Comparison of ENCODE assay signal across 28 cellular contexts in the genomic region with DNA sequence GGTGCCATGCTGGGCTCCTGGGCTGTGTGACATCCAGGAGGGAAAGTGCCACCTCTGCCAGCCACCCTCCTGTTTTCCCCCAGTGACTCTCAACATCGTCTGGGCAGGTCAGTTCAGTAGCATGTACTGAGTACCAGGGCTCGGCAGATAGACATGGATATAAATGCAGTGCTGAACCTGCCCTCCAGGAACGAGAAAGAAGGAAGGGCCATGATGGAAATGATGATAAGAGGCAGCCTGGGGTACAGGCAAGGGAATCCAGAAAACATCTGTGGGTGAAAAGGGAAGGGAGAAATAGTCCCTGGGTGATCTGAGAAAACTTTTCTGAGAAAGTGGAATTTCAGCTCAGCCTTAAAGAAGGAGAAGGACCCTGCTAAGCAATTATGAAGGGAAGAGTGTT. TPM values are rescaled to one million over a fixed set of nuclear protein-coding genes. Genes with fewer than 3 reads are reported as not detected.
"Had no signal": no experiment of that assay in that cellular context is flagged by ENCODE, and none has a peak within 500 bp of the region (broad histone marks: within the 10 kb centered on the region; RNA-seq: fewer than 3 reads in every experiment).

No MANE protein-coding gene starts in this region.

- H3K9me3 ChIP-seq: breast epithelium, colonic mucosa, left lung, lower lobe of right lung, mucosa of descending colon, right atrium auricular region, spleen, uterus had no signal

- H3K27me3 ChIP-seq: breast epithelium, colonic mucosa, left lung, right atrium auricular region, uterus had no signal

- H3K36me3 ChIP-seq: breast epithelium, colonic mucosa, left lung, lower lobe of right lung, right atrium auricular region, spleen, uterus had no signal

- H3K9me3 Mint-ChIP-seq: activated CD4-positive, alpha-beta memory T cell treated with anti-CD3 and anti-CD28 coated beads, Interleukin-2, amount 10 ng/mL, durations not matched to agents 7 days and 5 days; activated CD4-positive, alpha-beta T cell treated with anti-CD3 and anti-CD28 coated beads, Interleukin-2, amount 10 ng/mL, durations not matched to agents 7 days and 5 days; activated naive CD4-positive, alpha-beta T cell treated with anti-CD3 and anti-CD28 coated beads, Interleukin-2, amount 10 ng/mL, durations not matched to agents 7 days and 5 days; activated naive CD8-positive, alpha-beta T cell treated with anti-CD3 and anti-CD28 coated beads, Interleukin-2, amount 10 ng/mL, durations not matched to agents 7 days and 5 days; activated T-cell treated with anti-CD3 and anti-CD28 coated beads, Interleukin-2, amount 50 U/mL, for 24 hours; central memory CD8-positive, alpha-beta T cell; effector memory CD8-positive, alpha-beta T cell; nephron progenitor cell; type B pancreatic cell had no signal

- H3K4me3 Mint-ChIP-seq: activated CD4-positive, alpha-beta memory T cell treated with anti-CD3 and anti-CD28 coated beads, Interleukin-2, amount 10 ng/mL, durations not matched to agents 7 days and 5 days; activated CD4-positive, alpha-beta T cell treated with anti-CD3 and anti-CD28 coated beads, Interleukin-2, amount 10 ng/mL, durations not matched to agents 7 days and 5 days; activated naive CD4-positive, alpha-beta T cell treated with anti-CD3 and anti-CD28 coated beads, Interleukin-2, amount 10 ng/mL, durations not matched to agents 7 days and 5 days; activated naive CD8-positive, alpha-beta T cell treated with anti-CD3 and anti-CD28 coated beads, Interleukin-2, amount 10 ng/mL, durations not matched to agents 7 days and 5 days; activated T-cell treated with anti-CD3 and anti-CD28 coated beads, Interleukin-2, amount 50 U/mL, for 24 hours; central memory CD8-positive, alpha-beta T cell; effector memory CD8-positive, alpha-beta T cell; nephron progenitor cell; type B pancreatic cell had no signal

- H3K4me3 ChIP-seq: breast epithelium, colonic mucosa, left lung, lower lobe of right lung, mucosa of descending colon, right atrium auricular region, spleen, uterus had no signal

- H3K9ac ChIP-seq: parathyroid adenoma had no signal

- H3K79me2 ChIP-seq: parathyroid adenoma had no signal

- DNase-seq: activated CD4-positive, alpha-beta memory T cell treated with anti-CD3 and anti-CD28 coated beads, Interleukin-2, amount 10 ng/mL, durations not matched to agents 7 days and 5 days; activated CD4-positive, alpha-beta T cell treated with anti-CD3 and anti-CD28 coated beads, Interleukin-2, amount 10 ng/mL, durations not matched to agents 7 days and 5 days; activated CD4-positive, CD25-positive, alpha-beta regulatory T cell treated with anti-CD3 and anti-CD28 coated beads, Interleukin-2, amount 50 U/mL, for 72 hours; activated CD8-positive, alpha-beta memory T cell treated with anti-CD3 and anti-CD28 coated beads, Interleukin-2, amount 50 U/mL, for 48 hours; activated gamma-delta T cell; activated naive CD4-positive, alpha-beta T cell treated with anti-CD3 and anti-CD28 coated beads, Interleukin-2, amount 10 ng/mL, durations not matched to agents 7 days and 5 days; activated naive CD8-positive, alpha-beta T cell treated with anti-CD3 and anti-CD28 coated beads, Interleukin-2, amount 10 ng/mL, durations not matched to agents 7 days and 5 days; activated T-cell treated with anti-CD3 and anti-CD28 coated beads, Interleukin-2, amount 50 U/mL, for 24 hours; colonic mucosa; effector memory CD8-positive, alpha-beta T cell; foreskin fibroblast; left lung; lower lobe of right lung; mesendoderm; mucosa of descending colon; nephron progenitor cell; nucleus accumbens; spleen; stimulated activated naive CD8-positive, alpha-beta T cell treated with anti-CD3 and anti-CD28 coated beads, Interleukin-15, Interleukin-2, amounts not matched to agents 100 U/mL and 50 U/mL, for 24 hours; T-helper 2 cell; uterus had no signal

- ATAC-seq: effector memory CD8-positive, alpha-beta T cell; lower lobe of right lung; stimulated activated naive CD8-positive, alpha-beta T cell treated with anti-CD3 and anti-CD28 coated beads, Interleukin-15, Interleukin-2, amounts not matched to agents 100 U/mL and 50 U/mL, for 24 hours had no signal

- H3K4me1 ChIP-seq: colonic mucosa, left lung, lower lobe of right lung, parathyroid adenoma, right atrium auricular region, spleen, uterus had no signal

- H3K4me1 Mint-ChIP-seq: activated CD4-positive, alpha-beta memory T cell treated with anti-CD3 and anti-CD28 coated beads, Interleukin-2, amount 10 ng/mL, durations not matched to agents 7 days and 5 days; central memory CD8-positive, alpha-beta T cell had no signal

- H3K27ac Mint-ChIP-seq: activated CD4-positive, alpha-beta memory T cell treated with anti-CD3 and anti-CD28 coated beads, Interleukin-2, amount 10 ng/mL, durations not matched to agents 7 days and 5 days; activated CD4-positive, alpha-beta T cell treated with anti-CD3 and anti-CD28 coated beads, Interleukin-2, amount 10 ng/mL, durations not matched to agents 7 days and 5 days; activated naive CD4-positive, alpha-beta T cell treated with anti-CD3 and anti-CD28 coated beads, Interleukin-2, amount 10 ng/mL, durations not matched to agents 7 days and 5 days; activated T-cell treated with anti-CD3 and anti-CD28 coated beads, Interleukin-2, amount 50 U/mL, for 24 hours; effector memory CD8-positive, alpha-beta T cell; nephron progenitor cell; type B pancreatic cell had no signal

- H2AFZ ChIP-seq: parathyroid adenoma had no signal

- H3K36me3 Mint-ChIP-seq: activated naive CD4-positive, alpha-beta T cell treated with anti-CD3 and anti-CD28 coated beads, Interleukin-2, amount 10 ng/mL, durations not matched to agents 7 days and 5 days; activated naive CD8-positive, alpha-beta T cell treated with anti-CD3 and anti-CD28 coated beads, Interleukin-2, amount 10 ng/mL, durations not matched to agents 7 days and 5 days; type B pancreatic cell had no signal

- H3K27ac ChIP-seq: breast epithelium, colonic mucosa, left lung, lower lobe of right lung, parathyroid adenoma, right atrium auricular region, spleen, uterus had no signal

RNA-seq across cellular contexts. Expression of gene CNNM1, which starts 12.1 kb away (rescaled TPM):
- total RNA-seq: endothelial cell of umbilical vein, myocyte had no signal
- polyA plus RNA-seq: endothelial cell of umbilical vein had no signal
